1 cellular context compared by ENCODE assay signal in genomic region chr2:215603440-215603839, GRCh38.
TF ChIP-seq lines count a peak whose summit lies in the region.

No MANE protein-coding gene starts in this region.

TF ChIP-seq in WTC11, 78 proteins besides CTCF, POLR2A, EP300 and RAD21 (continued from another document):
- TF ChIP-seq IRF1 (CRISPR knock-in tag; IDR thresholded peaks at IDR 0.05) (no peak), ATF1 (CRISPR knock-in tag; IDR thresholded peaks at IDR 0.05) (no peak), TCF7 (CRISPR knock-in tag; IDR thresholded peaks at IDR 0.05; ENCODE audit: low read depth) (no peak), ZBTB43 (CRISPR knock-in tag; IDR thresholded peaks at IDR 0.05) (no peak), CDX4 (CRISPR knock-in tag; IDR thresholded peaks at IDR 0.05; ENCODE audit: borderline replicate concordance) (no peak), ZMAT4 (CRISPR knock-in tag; IDR thresholded peaks at IDR 0.05) (no peak), CREB1 (CRISPR knock-in tag; IDR thresholded peaks at IDR 0.05) (no peak)
